In the genomic region with DNA sequence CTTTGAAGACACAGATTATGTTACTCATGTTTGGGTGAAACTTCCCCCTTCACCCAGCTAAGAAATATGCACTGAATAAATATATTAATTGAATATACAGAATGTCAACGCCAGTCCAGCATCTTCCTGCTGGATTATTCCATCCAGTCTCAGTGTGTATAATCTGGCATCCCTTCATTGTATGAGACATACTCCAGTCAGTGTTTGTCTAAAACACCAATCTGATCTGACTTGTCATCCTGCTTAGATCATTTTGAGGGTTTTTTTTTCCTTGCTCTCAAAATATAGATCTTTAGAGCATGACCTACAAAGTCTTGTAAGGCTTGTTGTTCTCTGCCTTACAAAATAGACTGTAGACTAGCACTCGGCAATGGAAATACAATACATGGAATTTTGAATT, we compare ENCODE assay signal across 17 cellular contexts.
"Had no signal": no experiment of that assay in that cellular context is flagged by ENCODE, and none has a peak within 500 bp of the region (broad histone marks: within the 10 kb centered on the region; RNA-seq: fewer than 3 reads in every experiment).

No MANE protein-coding gene starts in this region.

- H3K36me3 ChIP-seq: ascending aorta, upper lobe of right lung had no signal

- H3K27me3 ChIP-seq: ascending aorta, upper lobe of right lung had no signal

- H3K9me3 Mint-ChIP-seq: activated CD8-positive, alpha-beta T cell treated with anti-CD3 and anti-CD28 coated beads for 36 hours; activated T-helper 1 cell treated with anti-CD3 and anti-CD28 coated beads, Interleukin-12 subunit alpha, Interleukin-12 subunit beta, Interleukin-2, Interleukin-4 antibody, amounts not matched to agents 30 ng/mL and 10 ng/mL and 1 ng/mL, durations not matched to agents 14 hours and 24 hours and 36 hours; immature natural killer cell; natural killer cell had no signal

- DNase-seq: activated CD4-positive, alpha-beta T cell treated with anti-CD3 and anti-CD28 coated beads for 4 hours; activated CD8-positive, alpha-beta T cell treated with anti-CD3 and anti-CD28 coated beads for 36 hours; activated naive CD4-positive, alpha-beta T cell; cortex of kidney; glutamatergic neuron; immature natural killer cell; left colon; mucosa of descending colon; natural killer cell; nucleus accumbens; stimulated activated CD4-positive, alpha-beta T cell treated with anti-CD3 and anti-CD28 coated beads, Interleukin-2, amount 100 ng/mL, for 24 hours; stimulated activated naive CD4-positive, alpha-beta T cell; T-helper 1 cell; upper lobe of right lung had no signal

- H3K36me3 Mint-ChIP-seq: natural killer cell had no signal

- H3K4me3 ChIP-seq: ascending aorta, mucosa of descending colon, upper lobe of right lung had no signal

- H3K27me3 Mint-ChIP-seq: activated CD8-positive, alpha-beta T cell treated with anti-CD3 and anti-CD28 coated beads for 36 hours had no signal

- H3K4me3 Mint-ChIP-seq: activated CD8-positive, alpha-beta T cell treated with anti-CD3 and anti-CD28 coated beads for 36 hours; activated T-helper 1 cell treated with anti-CD3 and anti-CD28 coated beads, Interleukin-12 subunit alpha, Interleukin-12 subunit beta, Interleukin-2, Interleukin-4 antibody, amounts not matched to agents 30 ng/mL and 10 ng/mL and 1 ng/mL, durations not matched to agents 14 hours and 24 hours and 36 hours; immature natural killer cell; natural killer cell had no signal

- H3K4me1 ChIP-seq: ascending aorta, upper lobe of right lung had no signal

- H3K27ac Mint-ChIP-seq: activated CD8-positive, alpha-beta T cell treated with anti-CD3 and anti-CD28 coated beads for 36 hours; activated T-helper 1 cell treated with anti-CD3 and anti-CD28 coated beads, Interleukin-12 subunit alpha, Interleukin-12 subunit beta, Interleukin-2, Interleukin-4 antibody, amounts not matched to agents 30 ng/mL and 10 ng/mL and 1 ng/mL, durations not matched to agents 14 hours and 24 hours and 36 hours; immature natural killer cell; natural killer cell had no signal

- H3K9me3 ChIP-seq: ascending aorta, mucosa of descending colon, upper lobe of right lung had no signal

- H3K27ac ChIP-seq: ascending aorta, upper lobe of right lung had no signal

- ATAC-seq: activated CD8-positive, alpha-beta T cell treated with anti-CD3 and anti-CD28 coated beads for 36 hours; left colon; mucosa of descending colon; sciatic nerve; upper lobe of right lung had no signal

- H3K4me1 Mint-ChIP-seq: immature natural killer cell, natural killer cell had no signal
